ENCODE assay signal across 14 cellular contexts in the genomic region with DNA sequence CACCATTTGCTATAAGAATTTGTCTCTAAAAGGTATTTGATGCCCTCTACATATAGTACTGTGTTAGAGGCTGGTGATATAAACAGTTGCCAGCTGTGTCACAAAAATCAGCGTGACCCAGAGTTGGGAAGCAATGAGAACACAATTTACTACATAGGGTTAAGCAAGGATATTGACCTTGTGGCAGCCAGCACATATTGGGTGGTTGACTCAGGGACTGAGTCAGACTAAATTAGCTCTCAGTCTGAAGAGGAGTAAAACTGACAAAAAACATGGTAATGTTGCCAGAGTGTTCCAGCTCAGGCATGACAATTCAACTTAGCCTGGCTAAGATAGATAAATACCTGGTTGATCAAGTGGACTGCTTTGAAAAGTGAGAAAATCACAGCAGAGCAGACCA.
A peak's percentile ranks its signal among the peaks of the same experiment; 100 is the strongest.
DNase-seq lines count a peak whose midpoint lies in the region; ATAC-seq, FAIRE-seq and TF ChIP-seq lines count a peak whose summit lies in the region.
"Had no signal": no experiment of that assay in that cellular context is flagged by ENCODE, and none has a peak within 500 bp of the region (broad histone marks: within the 10 kb centered on the region; RNA-seq: fewer than 3 reads in every experiment).

No MANE protein-coding gene starts in this region.

- H4K5ac ChIP-seq in H1 (ENCODE audit: insufficient read length, low read depth, low read length): no peak overlapping the region

- intact Hi-C loops in right cardiac atrium (cut with DNase I): no loop called here

- H3K79me1 ChIP-seq in H1 (ENCODE audit: low read depth, low read length): no peaks in the 10 kb centered on the region
- no peaks in the 10 kb centered on the region for H3K79me1 ChIP-seq in neuronal stem cell (ENCODE audit: low read depth, low read length)

- H2BK20ac ChIP-seq in H1 (ENCODE audit: low read length): no peak overlapping the region

- no peak for TF ChIP-seq POLR2A in H1 (IDR thresholded peaks at IDR 0.05; ENCODE audit: control extremely low read depth in 1 of 2, low read depth in 2 of 2, low read length in 2 of 2)

- H4K91ac ChIP-seq in H1 (replicated peaks; ENCODE audit: insufficient read length, low read length) (no peak overlapping the region), neuronal stem cell (ENCODE audit: low read depth, low read length, poor library complexity) (no peak overlapping the region)

- H3K56ac ChIP-seq in H1 (replicated peaks; ENCODE audit: insufficient read length, low read depth, low read length): no peak overlapping the region

- FAIRE-seq in H1 (lab: Jason Lieb, UNC): no peak

- POLR2A ChIA-PET in H1 (lab: Charles Lee; ENCODE audit: partially characterized antibody): no interaction called here

- H3K4ac ChIP-seq in H1 (replicated peaks; ENCODE audit: insufficient read length, low read depth, low read length) (no peak overlapping the region), neuronal stem cell (ENCODE audit: low read length) (no peak overlapping the region)

- H2BK15ac ChIP-seq in H1 (ENCODE audit: low read length): no peak overlapping the region
- H2BK15ac ChIP-seq in neuronal stem cell (ENCODE audit: low read length): no peak overlapping the region

- H2AK5ac ChIP-seq in H1 (ENCODE audit: low read depth, low read length): no peak overlapping the region
- H2AK5ac ChIP-seq in neuronal stem cell (ENCODE audit: low read depth, low read length): no peak overlapping the region

- H3K4me3 ChIP-seq in H1 (ENCODE audit: extremely low read depth in 1 of 4, insufficient read depth in 2 of 4, low read depth in 3 of 4, low read length in 4 of 4) (no peak overlapping the region), neuronal stem cell (ENCODE audit: low read length in 2 of 2) (no peak overlapping the region), right cardiac atrium (ENCODE audit: low read length) (no peak overlapping the region)

- no peak for ATAC-seq in right cardiac atrium
- no peak for ATAC-seq in HG02885 (IDR thresholded peaks at IDR 0.05; ENCODE audit: poor library complexity, unreplicated experiment)
- ATAC-seq: natural killer cell had no signal

- H3K9ac ChIP-seq in H1 (replicated peaks in 1 of 4; ENCODE audit: extremely low read depth in 1 of 4, low read depth in 3 of 4, low read length in 3 of 4) (no peak overlapping the region), neuronal stem cell (ENCODE audit: low read depth, low read length, poor library complexity) (no peak overlapping the region)

- 92% methylated on average over 1 of the region's 1 CpG; no CpG with 5 or more reads in 1 of the 2 experiments for WGBS in H1 (ENCODE audit: extremely low coverage in 1 of 2, insufficient coverage in 1 of 2, insufficient read length in 1 of 2, insufficient replicate concordance in 2 of 2, low coverage in 1 of 2, low lambda C conversion rate in 2 of 2, missing lambda C conversion rate in 1 of 2), 2 experiments
- WGBS in neuronal stem cell (ENCODE audit: extremely low coverage in 2 of 2, insufficient read length in 2 of 2, insufficient replicate concordance in 1 of 2), 2 donors: no CpG with 5 or more reads among the region's 1 CpG
- 73% methylated on average over 1 of the region's 1 CpG for WGBS in right cardiac atrium

- H3K27ac ChIP-seq in H1 (ENCODE audit: low read depth, low read length) (no peak overlapping the region), neuronal stem cell (replicated peaks; ENCODE audit: low read length) (no peak overlapping the region), right cardiac atrium (ENCODE audit: low read length) (no peak overlapping the region)

- no peaks in the 10 kb centered on the region for H3K79me2 ChIP-seq in H1 (ENCODE audit: control insufficient read depth in 1 of 2, insufficient read depth in 2 of 2, low read length in 2 of 2)

- H3K23me2 ChIP-seq in H1 (ENCODE audit: low read depth, low read length): no peaks in the 10 kb centered on the region

- no peak for TF ChIP-seq RAD21 in H1 (IDR thresholded peaks at IDR 0.05 in 1 of 2, conservative IDR thresholded peaks at IDR 0.05 in 1 of 2; ENCODE audit: low read depth in 2 of 2, low read length in 2 of 2)

- CTCF ChIA-PET in H1 (lab: Charles Lee; ENCODE audit: partially characterized antibody): no interaction called here

- no peak overlapping the region for H3K4me2 ChIP-seq in H1 (ENCODE audit: insufficient read depth in 1 of 2, low read depth in 2 of 2, low read length in 2 of 2)
- no peak overlapping the region for H3K4me2 ChIP-seq in neuronal stem cell (ENCODE audit: insufficient read depth, low read length, poor library complexity, severe bottlenecking)

- peaks cover 0 to 6% (median 2%) of the 10 kb centered on the region in 4 experiments; a peak in 4 of 7 replicates for H3K4me1 ChIP-seq in H1 (replicated peaks in 1 of 4; ENCODE audit: control insufficient read depth in 3 of 4, insufficient read depth in 4 of 4, low read length in 3 of 4)
- H3K4me1 ChIP-seq in neuronal stem cell (ENCODE audit: control insufficient read depth in 2 of 2, insufficient read depth in 1 of 2, low read depth in 1 of 2, low read length in 2 of 2): peaks cover 7 to 16% of the 10 kb centered on the region in 2 donors
- no peaks in the 10 kb centered on the region for H3K4me1 ChIP-seq in right cardiac atrium (ENCODE audit: control insufficient read depth, insufficient read depth, low read length)
- H3K4me1 ChIP-seq: Caco-2 had no signal

- H2AFZ ChIP-seq in H1 (ENCODE audit: low read length) (peak overlapping the region; percentile 70; the same call in 1 of the 2 replicates), neuronal stem cell (ENCODE audit: low read length) (peak overlapping the region; percentile 8)

- no peak overlapping the region for H2BK5ac ChIP-seq in H1 (ENCODE audit: low read depth, low read length)
- no peak overlapping the region for H2BK5ac ChIP-seq in neuronal stem cell (ENCODE audit: low read length)

- H2BK120ac ChIP-seq in H1 (replicated peaks; ENCODE audit: low read depth, low read length) (no peak overlapping the region), neuronal stem cell (ENCODE audit: low read depth, low read length) (no peak overlapping the region)

- H4K8ac ChIP-seq in H1 (ENCODE audit: extremely low read depth, insufficient read depth, low read length): no peak overlapping the region
- no peak overlapping the region for H4K8ac ChIP-seq in neuronal stem cell (ENCODE audit: low read depth, low read length)

- no peak overlapping the region for H3K14ac ChIP-seq in H1 (ENCODE audit: insufficient read length)
- H3K14ac ChIP-seq in neuronal stem cell (ENCODE audit: low read length): no peak overlapping the region

- DNase-seq in DMS53 treated with DMSO at 0.1 percent for 48 hours (lab: John Stamatoyannopoulos, UW; ENCODE audit: unreplicated experiment) (peak; percentile 1), NCI-H226 (peak; percentile 28), H1 (ENCODE audit: low read depth in 1 of 2, low spot score in 2 of 2) (no peak), neuronal stem cell (ENCODE audit: low spot score) (no peak), right cardiac atrium (no peak), NCI-H1436 (lab: John Stamatoyannopoulos, UW) (no peak), GM10266 (ENCODE audit: extremely low spot score) (no peak)
- DNase-seq: activated naive CD8-positive, alpha-beta T cell treated with anti-CD3 and anti-CD28 coated beads, Interleukin-2, amount 10 ng/mL, durations not matched to agents 7 days and 5 days; Caco-2; natural killer cell; NCI-H1694 treated with DMSO at 0.1 percent for 48 hours; stimulated activated CD4-positive, alpha-beta T cell treated with anti-CD3 and anti-CD28 coated beads, Interleukin-12 subunit alpha, Interleukin-12 subunit beta, amount 100 ng/mL, for 4 hours; stimulated activated CD8-positive, alpha-beta memory T cell treated with anti-CD3 and anti-CD28 coated beads, Interleukin-4, amount 100 ng/mL, for 48 hours had no signal

- H3K36me3 ChIP-seq in H1 (ENCODE audit: control insufficient read depth in 2 of 4, insufficient read depth in 4 of 4, low read length in 3 of 4) (no peaks in the 10 kb centered on the region), neuronal stem cell (replicated peaks in 1 of 2; ENCODE audit: control insufficient read depth in 2 of 2, insufficient read depth in 2 of 2, low read length in 2 of 2) (no peaks in the 10 kb centered on the region)

- TF ChIP-seq CTCF in H1 (IDR thresholded peaks at IDR 0.05; ENCODE audit: control extremely low read depth in 1 of 3, insufficient read depth in 1 of 3, low read depth in 1 of 3, low read length in 3 of 3) (no peak), GM10266 (IDR thresholded peaks at IDR 0.05; ENCODE audit: control insufficient read depth, insufficient read depth, low read depth, missing control alignments) (no peak)

- no peaks in the 10 kb centered on the region for H3K9me3 ChIP-seq in H1 (ENCODE audit: insufficient read depth in 2 of 2, low read depth in 1 of 2, low read length in 1 of 2)
- H3K9me3 ChIP-seq in neuronal stem cell (replicated peaks in 1 of 2; ENCODE audit: control insufficient read depth in 2 of 2, insufficient read depth in 1 of 2, low read depth in 1 of 2, low read length in 2 of 2): no peaks in the 10 kb centered on the region
- no peaks in the 10 kb centered on the region for H3K9me3 ChIP-seq in right cardiac atrium (ENCODE audit: control insufficient read depth, low read length)
- H3K9me3 ChIP-seq: Caco-2 had no signal

- H4K20me1 ChIP-seq in H1 (replicated peaks in 1 of 2; ENCODE audit: control insufficient read depth in 1 of 2, insufficient read depth in 2 of 2, low read length in 2 of 2): no peaks in the 10 kb centered on the region

- H3K27me3 ChIP-seq in H1 (replicated peaks in 1 of 4; ENCODE audit: control insufficient read depth in 3 of 4, extremely low read depth in 1 of 4, insufficient read depth in 3 of 4, low read length in 3 of 4) (no peaks in the 10 kb centered on the region), neuronal stem cell (ENCODE audit: control insufficient read depth in 3 of 3, insufficient read depth in 3 of 3, low read depth in 1 of 3, low read length in 3 of 3) (no peaks in the 10 kb centered on the region), right cardiac atrium (ENCODE audit: control insufficient read depth, insufficient read depth) (no peaks in the 10 kb centered on the region)

- no peak overlapping the region for H3K23ac ChIP-seq in H1 (ENCODE audit: insufficient read length)
- H3K23ac ChIP-seq in neuronal stem cell (ENCODE audit: low read depth, low read length, poor library complexity): no peak overlapping the region

- no peak for TF ChIP-seq EP300 in H1 (IDR thresholded peaks at IDR 0.05; ENCODE audit: borderline replicate concordance in 1 of 2, low read depth in 2 of 2, low read length in 2 of 2)

- H2BK12ac ChIP-seq in H1 (ENCODE audit: low read depth, low read length) (no peak overlapping the region), neuronal stem cell (ENCODE audit: low read length) (no peak overlapping the region)

- H3K18ac ChIP-seq in H1 (ENCODE audit: extremely low read depth, low read length) (no peak overlapping the region), neuronal stem cell (ENCODE audit: low read length) (no peak overlapping the region)

TF ChIP-seq in H1, 55 proteins besides CTCF, POLR2A, EP300 and RAD21 (continues in another document):
- TF ChIP-seq EGR1 (IDR thresholded peaks at IDR 0.05; ENCODE audit: borderline replicate concordance, low read depth, low read length) (no peak), NANOG (IDR thresholded peaks at IDR 0.05; ENCODE audit: insufficient read depth, low read depth, low read length, poor library complexity, severe bottlenecking) (no peak), PHF8 (conservative IDR thresholded peaks at IDR 0.05; ENCODE audit: low read depth, low read length) (no peak), POLR2AphosphoS5 (IDR thresholded peaks at IDR 0.05; ENCODE audit: low read depth, low read length) (no peak)

Comparison
In these comparisons a context has a peak if more than half of its experiments do, and no peak if none do; other contexts are left out.
1. DNase-seq: peak in DMS53 treated with DMSO at 0.1 percent for 48 hours (single experiment) and NCI-H226 (single experiment); none in H1 (0 of 2), neuronal stem cell (single experiment), right cardiac atrium (0 of 3), NCI-H1436 (single experiment) and GM10266 (single experiment).